33 cellular contexts compared by ENCODE assay signal in genomic region chr2:15789381-15790062, GRCh38.
"Had no signal": no experiment of that assay in that cellular context is flagged by ENCODE, and none has a peak within 500 bp of the region (broad histone marks: within the 10 kb centered on the region; RNA-seq: fewer than 3 reads in every experiment).

No MANE protein-coding gene starts in this region.

- DNase-seq: activated B cell treated with CpG ODN at 0.5 μM for 24 hours; activated CD4-positive, alpha-beta memory T cell treated with anti-CD3 and anti-CD28 coated beads for 36 hours; activated CD4-positive, alpha-beta T cell treated with anti-CD3 and anti-CD28 coated beads for 4 hours; activated CD4-positive, alpha-beta T cell treated with anti-CD3 and anti-CD28 coated beads, Interleukin-2, amount 10 ng/mL, durations not matched to agents 24 days and 14 days; activated CD4-positive, alpha-beta T cell treated with anti-CD3 and anti-CD28 coated beads, Interleukin-2, amount 50 U/mL, for 1 hour; activated CD4-positive, alpha-beta T cell treated with anti-CD3 and anti-CD28 coated beads, Interleukin-2, amount 50 U/mL, for 4 hours; activated CD4-positive, CD25-positive, alpha-beta regulatory T cell treated with anti-CD3 and anti-CD28 coated beads, Interleukin-2, amount 50 U/mL, for 72 hours; activated CD8-positive, alpha-beta memory T cell treated with anti-CD3 and anti-CD28 coated beads, Interleukin-2, amount 50 U/mL, for 4 hours; activated CD8-positive, alpha-beta T cell treated with anti-CD3 and anti-CD28 coated beads for 36 hours; activated gamma-delta T cell treated with Interleukin-2 at 50 U/mL for 16 hours; activated naive CD4-positive, alpha-beta T cell; activated naive CD4-positive, alpha-beta T cell treated with anti-CD3 and anti-CD28 coated beads for 36 hours; activated naive CD4-positive, alpha-beta T cell treated with anti-CD3 and anti-CD28 coated beads, Interleukin-2, amount 50 U/mL, for 16 hours; activated naive CD8-positive, alpha-beta T cell treated with anti-CD3 and anti-CD28 coated beads for 36 hours; activated T-cell treated with anti-CD3 and anti-CD28 coated beads for 4 hours; activated T-cell treated with anti-CD3 and anti-CD28 coated beads, Interleukin-2, amount 50 U/mL, for 1 hour; activated T-cell treated with anti-CD3 and anti-CD28 coated beads, Interleukin-2, amount 50 U/mL, for 4 hours; activated T-cell treated with anti-CD3 and anti-CD28 coated beads, Interleukin-2, amount 50 U/mL, for 72 hours; adrenal gland; amniotic stem cell; aorta; body of pancreas; brain microvascular endothelial cell; central memory CD4-positive, alpha-beta T cell; T-helper 2 cell; T-helper 9 cell had no signal

- H3K36me3 Mint-ChIP-seq: activated CD4-positive, alpha-beta memory T cell treated with anti-CD3 and anti-CD28 coated beads for 36 hours; activated naive CD4-positive, alpha-beta T cell treated with anti-CD3 and anti-CD28 coated beads, Interleukin-2, amount 50 U/mL, for 72 hours; activated naive CD8-positive, alpha-beta T cell treated with anti-CD3 and anti-CD28 coated beads for 36 hours had no signal

- H3K9me3 ChIP-seq: adrenal gland, body of pancreas, breast epithelium had no signal

- H3K27ac ChIP-seq: adrenal gland, body of pancreas, brain microvascular endothelial cell, breast epithelium, VCaP had no signal

- H3K4me3 Mint-ChIP-seq: activated B cell treated with CpG ODN at 0.5 μM for 24 hours; activated CD4-positive, alpha-beta memory T cell treated with anti-CD3 and anti-CD28 coated beads for 36 hours; activated CD4-positive, alpha-beta T cell treated with anti-CD3 and anti-CD28 coated beads, Interleukin-2, amount 10 ng/mL, durations not matched to agents 24 days and 14 days; activated CD8-positive, alpha-beta T cell treated with anti-CD3 and anti-CD28 coated beads for 36 hours; activated naive CD4-positive, alpha-beta T cell treated with anti-CD3 and anti-CD28 coated beads for 36 hours; activated naive CD8-positive, alpha-beta T cell treated with anti-CD3 and anti-CD28 coated beads for 36 hours; activated T-cell treated with anti-CD3 and anti-CD28 coated beads, Interleukin-2, amount 50 U/mL, for 4 hours; activated T-cell treated with anti-CD3 and anti-CD28 coated beads, Interleukin-2, amount 50 U/mL, for 72 hours; activated T-helper 1 cell treated with anti-CD3 and anti-CD28 coated beads, Interleukin-12 subunit alpha, Interleukin-12 subunit beta, Interleukin-2, Interleukin-4 antibody, amounts not matched to agents 30 ng/mL and 10 ng/mL and 1 ng/mL, durations not matched to agents 14 hours and 24 hours and 36 hours; activated T-helper 17 cell treated with anti-CD3 and anti-CD28 coated beads, Interleukin-2, amount 50 U/mL, for 72 hours; T-helper 1 cell treated with Interleukin-12 subunit alpha and Interleukin-12 subunit beta and Interleukin-4 antibody, amounts not matched to agents 30 μg/mL and 1 μg/mL, for 36 hours; T-helper 2 cell treated with Interferon-gamma antibody and Interleukin-4, amounts not matched to agents 5 μg/mL and 100 μg/mL, for 36 hours had no signal

- H3K27me3 Mint-ChIP-seq: activated B cell treated with CpG ODN at 0.5 μM for 24 hours; activated CD4-positive, alpha-beta memory T cell treated with anti-CD3 and anti-CD28 coated beads for 36 hours; activated CD4-positive, alpha-beta T cell treated with anti-CD3 and anti-CD28 coated beads, Interleukin-2, amount 10 ng/mL, durations not matched to agents 24 days and 14 days; activated CD8-positive, alpha-beta T cell treated with anti-CD3 and anti-CD28 coated beads for 36 hours; activated naive CD8-positive, alpha-beta T cell treated with anti-CD3 and anti-CD28 coated beads for 36 hours had no signal

- H3K4me1 ChIP-seq: adrenal gland, body of pancreas, breast epithelium had no signal

- H3K4me1 Mint-ChIP-seq: activated B cell treated with CpG ODN at 0.5 μM for 24 hours; activated CD4-positive, alpha-beta T cell treated with anti-CD3 and anti-CD28 coated beads, Interleukin-2, amount 10 ng/mL, durations not matched to agents 24 days and 14 days; activated naive CD8-positive, alpha-beta T cell treated with anti-CD3 and anti-CD28 coated beads for 36 hours; activated T-helper 17 cell treated with anti-CD3 and anti-CD28 coated beads, Interleukin-2, amount 50 U/mL, for 72 hours had no signal

- H3K4me3 ChIP-seq: adrenal gland, body of pancreas, breast epithelium had no signal

- ATAC-seq: activated CD8-positive, alpha-beta T cell treated with anti-CD3 and anti-CD28 coated beads for 36 hours; activated naive CD4-positive, alpha-beta T cell treated with anti-CD3 and anti-CD28 coated beads, Interleukin-2, amount 50 U/mL, for 72 hours; activated T-cell treated with anti-CD3 and anti-CD28 coated beads, Interleukin-2, amount 50 U/mL, for 4 hours; activated T-cell treated with anti-CD3 and anti-CD28 coated beads, Interleukin-2, amount 50 U/mL, for 72 hours; activated T-helper 17 cell treated with anti-CD3 and anti-CD28 coated beads, Interleukin-2, amount 50 U/mL, for 72 hours; body of pancreas had no signal

- H3K27ac Mint-ChIP-seq: activated B cell treated with CpG ODN at 0.5 μM for 24 hours; activated CD4-positive, alpha-beta memory T cell treated with anti-CD3 and anti-CD28 coated beads for 36 hours; activated CD4-positive, alpha-beta T cell treated with anti-CD3 and anti-CD28 coated beads, Interleukin-2, amount 10 ng/mL, durations not matched to agents 24 days and 14 days; activated CD8-positive, alpha-beta T cell treated with anti-CD3 and anti-CD28 coated beads for 36 hours; activated naive CD4-positive, alpha-beta T cell treated with anti-CD3 and anti-CD28 coated beads for 36 hours; activated naive CD4-positive, alpha-beta T cell treated with anti-CD3 and anti-CD28 coated beads, Interleukin-2, amount 50 U/mL, for 72 hours; activated naive CD8-positive, alpha-beta T cell treated with anti-CD3 and anti-CD28 coated beads for 36 hours; activated T-cell treated with anti-CD3 and anti-CD28 coated beads, Interleukin-2, amount 50 U/mL, for 72 hours; activated T-helper 1 cell treated with anti-CD3 and anti-CD28 coated beads, Interleukin-12 subunit alpha, Interleukin-12 subunit beta, Interleukin-2, Interleukin-4 antibody, amounts not matched to agents 30 ng/mL and 10 ng/mL and 1 ng/mL, durations not matched to agents 14 hours and 24 hours and 36 hours; activated T-helper 17 cell treated with anti-CD3 and anti-CD28 coated beads, Interleukin-2, amount 50 U/mL, for 72 hours; T-helper 1 cell treated with Interleukin-12 subunit alpha and Interleukin-12 subunit beta and Interleukin-4 antibody, amounts not matched to agents 30 μg/mL and 1 μg/mL, for 36 hours; T-helper 2 cell treated with Interferon-gamma antibody and Interleukin-4, amounts not matched to agents 5 μg/mL and 100 μg/mL, for 36 hours had no signal

- H3K9me3 Mint-ChIP-seq: activated B cell treated with CpG ODN at 0.5 μM for 24 hours; activated CD4-positive, alpha-beta memory T cell treated with anti-CD3 and anti-CD28 coated beads for 36 hours; activated CD4-positive, alpha-beta T cell treated with anti-CD3 and anti-CD28 coated beads, Interleukin-2, amount 10 ng/mL, durations not matched to agents 24 days and 14 days; activated CD8-positive, alpha-beta T cell treated with anti-CD3 and anti-CD28 coated beads for 36 hours; activated naive CD4-positive, alpha-beta T cell treated with anti-CD3 and anti-CD28 coated beads for 36 hours; activated naive CD8-positive, alpha-beta T cell treated with anti-CD3 and anti-CD28 coated beads for 36 hours; activated T-cell treated with anti-CD3 and anti-CD28 coated beads, Interleukin-2, amount 50 U/mL, for 4 hours; activated T-helper 1 cell treated with anti-CD3 and anti-CD28 coated beads, Interleukin-12 subunit alpha, Interleukin-12 subunit beta, Interleukin-2, Interleukin-4 antibody, amounts not matched to agents 30 ng/mL and 10 ng/mL and 1 ng/mL, durations not matched to agents 14 hours and 24 hours and 36 hours; T-helper 1 cell treated with Interleukin-12 subunit alpha and Interleukin-12 subunit beta and Interleukin-4 antibody, amounts not matched to agents 30 μg/mL and 1 μg/mL, for 36 hours; T-helper 2 cell treated with Interferon-gamma antibody and Interleukin-4, amounts not matched to agents 5 μg/mL and 100 μg/mL, for 36 hours had no signal

- H3K36me3 ChIP-seq: adrenal gland, brain microvascular endothelial cell, breast epithelium had no signal

- H3K27me3 ChIP-seq: adrenal gland, body of pancreas, brain microvascular endothelial cell had no signal
